In genomic region chr6:139165324-139165723, GRCh38 we compare ENCODE assay signal across 25 cellular contexts. TPM values are rescaled to one million over a fixed set of nuclear protein-coding genes. Genes with fewer than 3 reads are reported as not detected.
DNase-seq lines count a peak whose midpoint lies in the region; ATAC-seq and TF ChIP-seq lines count a peak whose summit lies in the region.
"Had no signal": no experiment of that assay in that cellular context is flagged by ENCODE, and none has a peak within 500 bp of the region (broad histone marks: within the 10 kb centered on the region; RNA-seq: fewer than 3 reads in every experiment).

No MANE protein-coding gene starts in this region.

- intact Hi-C loops in activated CD8-positive, alpha-beta T cell treated with anti-CD3 and anti-CD28 coated beads for 36 hours (cut with micrococcal nuclease), result loop anchor here (2.0 kb wide), 1 partner anchor 41 kb away; no protein-coding TSS in a partner anchor
- intact Hi-C loops in activated T-helper 2 cell treated with anti-CD3 and anti-CD28 coated beads, Interferon-gamma antibody, Interleukin-2, Interleukin-4, amounts not matched to agents 10 μg/mL and 5 μg/mL and 100 μg/mL, durations not matched to agents 14 hours and 24 hours and 36 hours (cut with micrococcal nuclease), result no loop called here

- no peak overlapping the region for H3K4me3 ChIP-seq in DOHH2 (ENCODE audit: low read length)
- H3K4me3 ChIP-seq: BLaER1 treated with 17β-estradiol and CSF1 and Interleukin-3, amounts not matched to agents 10 nM and 100 nM; HAP-1; ovary; right atrium auricular region; suprapubic skin had no signal

- peaks cover 92% of the 10 kb centered on the region for H3K4me1 Mint-ChIP-seq in activated CD8-positive, alpha-beta T cell treated with anti-CD3 and anti-CD28 coated beads for 36 hours (ENCODE audit: low read depth)
- peaks cover 76% of the 10 kb centered on the region for H3K4me1 Mint-ChIP-seq in activated CD8-positive, alpha-beta T cell treated with anti-CD3 and anti-CD28 coated beads, Interleukin-2, amount 10 ng/mL, durations not matched to agents 7 days and 5 days (ENCODE audit: low read depth)
- peaks cover 63% of the 10 kb centered on the region for H3K4me1 Mint-ChIP-seq in activated T-helper 2 cell treated with anti-CD3 and anti-CD28 coated beads, Interferon-gamma antibody, Interleukin-2, Interleukin-4, amounts not matched to agents 10 μg/mL and 5 μg/mL and 100 μg/mL, durations not matched to agents 14 hours and 24 hours and 36 hours (ENCODE audit: low read depth)
- peaks cover 69 to 80% of the 10 kb centered on the region in 2 donors for H3K4me1 Mint-ChIP-seq in natural killer cell treated with Interleukin-12 subunit alpha and Interleukin-12 subunit beta and Interleukin-15 and Interleukin-18, amount 100 ng/mL, for 72 hours (ENCODE audit: low read depth in 2 of 2)

- H3K4me2 ChIP-seq in DOHH2 (ENCODE audit: low read length), result peak overlapping the region; percentile 48; the same call in 1 of the 2 replicates

- H3K36me3 Mint-ChIP-seq in activated CD8-positive, alpha-beta T cell treated with anti-CD3 and anti-CD28 coated beads for 36 hours (ENCODE audit: low read depth), result peaks cover 63% of the 10 kb centered on the region
- peaks cover 55% of the 10 kb centered on the region for H3K36me3 Mint-ChIP-seq in activated CD8-positive, alpha-beta T cell treated with anti-CD3 and anti-CD28 coated beads, Interleukin-2, amount 10 ng/mL, durations not matched to agents 7 days and 5 days (ENCODE audit: low read depth)
- peaks cover 57% of the 10 kb centered on the region for H3K36me3 Mint-ChIP-seq in activated T-helper 2 cell treated with anti-CD3 and anti-CD28 coated beads, Interferon-gamma antibody, Interleukin-2, Interleukin-4, amounts not matched to agents 10 μg/mL and 5 μg/mL and 100 μg/mL, durations not matched to agents 14 hours and 24 hours and 36 hours (ENCODE audit: low read depth)
- peaks cover 27% of the 10 kb centered on the region for H3K36me3 Mint-ChIP-seq in natural killer cell treated with Interleukin-12 subunit alpha and Interleukin-12 subunit beta and Interleukin-15 and Interleukin-18, amount 100 ng/mL, for 72 hours

- CTCF ChIA-PET in activated CD8-positive, alpha-beta T cell treated with anti-CD3 and anti-CD28 coated beads for 36 hours (lab: Charles Lee), result interaction anchor here (1.0 to 3.0 kb wide), 5 partner anchors 13 to 41 kb away, joined by 3 to 12 read pairs (median 6); no protein-coding TSS in a partner anchor
- CTCF ChIA-PET in activated CD8-positive, alpha-beta T cell treated with anti-CD3 and anti-CD28 coated beads, Interleukin-2, amount 10 ng/mL, durations not matched to agents 7 days and 5 days (lab: Charles Lee), result interaction anchor here (1.0 to 6.9 kb wide), 7 partner anchors 9 to 349 kb away, joined by 3 to 43 read pairs (median 4); no protein-coding TSS in a partner anchor

- no peaks in the 10 kb centered on the region for H3K27me3 Mint-ChIP-seq in activated CD8-positive, alpha-beta T cell treated with anti-CD3 and anti-CD28 coated beads for 36 hours
- no peaks in the 10 kb centered on the region for H3K27me3 Mint-ChIP-seq in activated CD8-positive, alpha-beta T cell treated with anti-CD3 and anti-CD28 coated beads, Interleukin-2, amount 10 ng/mL, durations not matched to agents 7 days and 5 days (ENCODE audit: low read depth)
- H3K27me3 Mint-ChIP-seq in activated T-helper 2 cell treated with anti-CD3 and anti-CD28 coated beads, Interferon-gamma antibody, Interleukin-2, Interleukin-4, amounts not matched to agents 10 μg/mL and 5 μg/mL and 100 μg/mL, durations not matched to agents 14 hours and 24 hours and 36 hours (ENCODE audit: low read depth), result no peaks in the 10 kb centered on the region
- no peaks in the 10 kb centered on the region for H3K27me3 Mint-ChIP-seq in natural killer cell treated with Interleukin-12 subunit alpha and Interleukin-12 subunit beta and Interleukin-15 and Interleukin-18, amount 100 ng/mL, for 72 hours
- H3K27me3 Mint-ChIP-seq: activated CD8-positive, alpha-beta memory T cell treated with anti-CD3 and anti-CD28 coated beads, Interleukin-2, amount 10 ng/mL, durations not matched to agents 7 days and 5 days had no signal

- H3F3A ChIP-seq in DOHH2 (ENCODE audit: control insufficient read depth, insufficient read depth), result peaks cover 9% of the 10 kb centered on the region

- peaks cover 66% of the 10 kb centered on the region for H3K79me2 ChIP-seq in DOHH2 (ENCODE audit: control insufficient read depth, low read length)

- POLR2A ChIA-PET in activated CD8-positive, alpha-beta T cell treated with anti-CD3 and anti-CD28 coated beads for 36 hours (lab: Charles Lee), result interaction anchor here (0.8 to 7.3 kb wide), 4 partner anchors 13 to 178 kb away, joined by 3 to 44 read pairs (median 16); no protein-coding TSS in a partner anchor
- POLR2A ChIA-PET in activated CD8-positive, alpha-beta T cell treated with anti-CD3 and anti-CD28 coated beads, Interleukin-2, amount 10 ng/mL, durations not matched to agents 7 days and 5 days (lab: Charles Lee), result no interaction called here

- H3K9me3 ChIP-seq in DOHH2 (ENCODE audit: control insufficient read depth, insufficient read depth, low read length), result no peaks in the 10 kb centered on the region
- H3K9me3 ChIP-seq: BLaER1 treated with 17β-estradiol and CSF1 and Interleukin-3, amounts not matched to agents 10 nM and 100 nM; HAP-1; ovary; right atrium auricular region; suprapubic skin had no signal

- H4K20me1 ChIP-seq in DOHH2 (ENCODE audit: control insufficient read depth, insufficient read depth, low read depth, low read length), result peaks cover 11% of the 10 kb centered on the region

- H3K36me3 ChIP-seq in DOHH2 (ENCODE audit: control insufficient read depth, low read length), result peaks cover 30% of the 10 kb centered on the region
- H3K36me3 ChIP-seq: ovary had no signal

- H3K4me3 Mint-ChIP-seq in activated CD8-positive, alpha-beta T cell treated with anti-CD3 and anti-CD28 coated beads for 36 hours, result no peak overlapping the region
- H3K4me3 Mint-ChIP-seq in activated CD8-positive, alpha-beta T cell treated with anti-CD3 and anti-CD28 coated beads, Interleukin-2, amount 10 ng/mL, durations not matched to agents 7 days and 5 days, result no peak overlapping the region
- H3K4me3 Mint-ChIP-seq in activated T-helper 2 cell treated with anti-CD3 and anti-CD28 coated beads, Interferon-gamma antibody, Interleukin-2, Interleukin-4, amounts not matched to agents 10 μg/mL and 5 μg/mL and 100 μg/mL, durations not matched to agents 14 hours and 24 hours and 36 hours (ENCODE audit: low read depth), result no peak overlapping the region
- H3K4me3 Mint-ChIP-seq in natural killer cell treated with Interleukin-12 subunit alpha and Interleukin-12 subunit beta and Interleukin-15 and Interleukin-18, amount 100 ng/mL, for 72 hours, result no peak overlapping the region
- H3K4me3 Mint-ChIP-seq: activated CD8-positive, alpha-beta memory T cell treated with anti-CD3 and anti-CD28 coated beads, Interleukin-2, amount 10 ng/mL, durations not matched to agents 7 days and 5 days had no signal

- no peak for ATAC-seq in activated CD8-positive, alpha-beta T cell treated with anti-CD3 and anti-CD28 coated beads for 36 hours
- ATAC-seq in activated CD8-positive, alpha-beta T cell treated with anti-CD3 and anti-CD28 coated beads, Interleukin-2, amount 10 ng/mL, durations not matched to agents 7 days and 5 days, result no peak
- ATAC-seq in natural killer cell treated with Interleukin-12 subunit alpha and Interleukin-12 subunit beta and Interleukin-15 and Interleukin-18, amount 100 ng/mL, for 72 hours, result no peak
- ATAC-seq in HG03039 (IDR thresholded peaks at IDR 0.05; ENCODE audit: unreplicated experiment) (no peak), HG02610 (IDR thresholded peaks at IDR 0.05; ENCODE audit: unreplicated experiment) (no peak)
- ATAC-seq: activated CD4-positive, CD25-positive, alpha-beta regulatory T cell treated with anti-CD3 and anti-CD28 coated beads, Interleukin-2, amount 50 U/mL, for 24 hours; activated CD8-positive, alpha-beta memory T cell treated with anti-CD3 and anti-CD28 coated beads, Interleukin-2, amount 10 ng/mL, durations not matched to agents 7 days and 5 days had no signal

- no peaks in the 10 kb centered on the region for H3K9me2 ChIP-seq in DOHH2 (replicated peaks; ENCODE audit: control insufficient read depth, low read length)

- no peak for TF ChIP-seq CTCF in activated CD8-positive, alpha-beta T cell treated with anti-CD3 and anti-CD28 coated beads for 36 hours (IDR thresholded peaks at IDR 0.05)
- no peak for TF ChIP-seq CTCF in DOHH2 (IDR thresholded peaks at IDR 0.05; ENCODE audit: low read depth, low read length, poor library complexity, severe bottlenecking)

- H3K27ac ChIP-seq in DOHH2 (ENCODE audit: low read depth, low read length), result no peak overlapping the region
- H3K27ac ChIP-seq: BLaER1 treated with 17β-estradiol and CSF1 and Interleukin-3, amounts not matched to agents 10 nM and 100 nM; ovary; right atrium auricular region; suprapubic skin had no signal

- no peak for DNase-seq in activated CD8-positive, alpha-beta T cell treated with anti-CD3 and anti-CD28 coated beads for 36 hours
- DNase-seq in activated CD8-positive, alpha-beta T cell treated with anti-CD3 and anti-CD28 coated beads, Interleukin-2, amount 10 ng/mL, durations not matched to agents 7 days and 5 days, result no peak
- DNase-seq in activated T-helper 2 cell treated with anti-CD3 and anti-CD28 coated beads, Interferon-gamma antibody, Interleukin-2, Interleukin-4, amounts not matched to agents 10 μg/mL and 5 μg/mL and 100 μg/mL, durations not matched to agents 14 hours and 24 hours and 36 hours (ENCODE audit: low spot score), result no peak
- no peak for DNase-seq in natural killer cell treated with Interleukin-12 subunit alpha and Interleukin-12 subunit beta and Interleukin-15 and Interleukin-18, amount 100 ng/mL, for 72 hours (ENCODE audit: low spot score)
- no peak for DNase-seq in NCI-H1092 (lab: John Stamatoyannopoulos, UW)
- DNase-seq: ACHN; activated CD8-positive, alpha-beta memory T cell treated with anti-CD3 and anti-CD28 coated beads, Interleukin-2, amount 10 ng/mL, durations not matched to agents 7 days and 5 days; activated effector memory CD4-positive, alpha-beta T cell treated with anti-CD3 and anti-CD28 coated beads, Interleukin-2, amount 50 U/mL, for 16 hours; anterior cingulate cortex; dermis blood vessel endothelial cell; DMS153; glutamatergic neuron; IMR-90; NCI-H1694 treated with DMSO at 0.1 percent for 48 hours; NCI-H748 treated with DMSO at 0.1 percent for 48 hours; OCI-M1; ovary had no signal

- H3K27ac Mint-ChIP-seq in activated CD8-positive, alpha-beta T cell treated with anti-CD3 and anti-CD28 coated beads for 36 hours, result peak overlapping the region; percentile 99
- H3K27ac Mint-ChIP-seq in activated CD8-positive, alpha-beta T cell treated with anti-CD3 and anti-CD28 coated beads, Interleukin-2, amount 10 ng/mL, durations not matched to agents 7 days and 5 days, result no peak overlapping the region
- H3K27ac Mint-ChIP-seq in activated T-helper 2 cell treated with anti-CD3 and anti-CD28 coated beads, Interferon-gamma antibody, Interleukin-2, Interleukin-4, amounts not matched to agents 10 μg/mL and 5 μg/mL and 100 μg/mL, durations not matched to agents 14 hours and 24 hours and 36 hours, result peak overlapping the region; percentile 40
- peak overlapping the region; percentile 84 to 85 for H3K27ac Mint-ChIP-seq in natural killer cell treated with Interleukin-12 subunit alpha and Interleukin-12 subunit beta and Interleukin-15 and Interleukin-18, amount 100 ng/mL, for 72 hours
- H3K27ac Mint-ChIP-seq: activated CD8-positive, alpha-beta memory T cell treated with anti-CD3 and anti-CD28 coated beads, Interleukin-2, amount 10 ng/mL, durations not matched to agents 7 days and 5 days had no signal

- H3K4me1 ChIP-seq in DOHH2 (ENCODE audit: control insufficient read depth, low read length), result peaks cover 46% of the 10 kb centered on the region
- H3K4me1 ChIP-seq: HAP-1 had no signal

- no peaks in the 10 kb centered on the region for H3K9me3 Mint-ChIP-seq in activated CD8-positive, alpha-beta T cell treated with anti-CD3 and anti-CD28 coated beads for 36 hours
- H3K9me3 Mint-ChIP-seq in activated CD8-positive, alpha-beta T cell treated with anti-CD3 and anti-CD28 coated beads, Interleukin-2, amount 10 ng/mL, durations not matched to agents 7 days and 5 days (ENCODE audit: insufficient read depth), result no peaks in the 10 kb centered on the region
- no peaks in the 10 kb centered on the region for H3K9me3 Mint-ChIP-seq in activated T-helper 2 cell treated with anti-CD3 and anti-CD28 coated beads, Interferon-gamma antibody, Interleukin-2, Interleukin-4, amounts not matched to agents 10 μg/mL and 5 μg/mL and 100 μg/mL, durations not matched to agents 14 hours and 24 hours and 36 hours
- H3K9me3 Mint-ChIP-seq in natural killer cell treated with Interleukin-12 subunit alpha and Interleukin-12 subunit beta and Interleukin-15 and Interleukin-18, amount 100 ng/mL, for 72 hours, result no peaks in the 10 kb centered on the region

- H3K27me3 ChIP-seq in DOHH2 (ENCODE audit: control insufficient read depth, low read length), result no peaks in the 10 kb centered on the region
- H3K27me3 ChIP-seq: BLaER1 treated with 17β-estradiol and CSF1 and Interleukin-3, amounts not matched to agents 10 nM and 100 nM; ovary; right atrium auricular region; suprapubic skin had no signal

RNA-seq across cellular contexts. Expression of gene HECA, which starts 30.4 kb away (rescaled TPM):
- 10 to 100 TPM; 45.4 to 47.1 TPM for total RNA-seq in activated CD8-positive, alpha-beta T cell treated with anti-CD3 and anti-CD28 coated beads for 36 hours
- total RNA-seq in activated CD8-positive, alpha-beta T cell treated with anti-CD3 and anti-CD28 coated beads, Interleukin-2, amount 10 ng/mL, durations not matched to agents 7 days and 5 days, result 10 to 100 TPM; 33.9 to 34.4 TPM
- 33.6 and 36.9 TPM in 2 replicates for total RNA-seq in activated T-helper 2 cell treated with anti-CD3 and anti-CD28 coated beads, Interferon-gamma antibody, Interleukin-2, Interleukin-4, amounts not matched to agents 10 μg/mL and 5 μg/mL and 100 μg/mL, durations not matched to agents 14 hours and 24 hours and 36 hours
- total RNA-seq in natural killer cell treated with Interleukin-12 subunit alpha and Interleukin-12 subunit beta and Interleukin-15 and Interleukin-18, amount 100 ng/mL, for 72 hours, result 10 to 100 TPM; 30.3 to 34.5 TPM
